23 cellular contexts compared by ENCODE assay signal in the genomic region with DNA sequence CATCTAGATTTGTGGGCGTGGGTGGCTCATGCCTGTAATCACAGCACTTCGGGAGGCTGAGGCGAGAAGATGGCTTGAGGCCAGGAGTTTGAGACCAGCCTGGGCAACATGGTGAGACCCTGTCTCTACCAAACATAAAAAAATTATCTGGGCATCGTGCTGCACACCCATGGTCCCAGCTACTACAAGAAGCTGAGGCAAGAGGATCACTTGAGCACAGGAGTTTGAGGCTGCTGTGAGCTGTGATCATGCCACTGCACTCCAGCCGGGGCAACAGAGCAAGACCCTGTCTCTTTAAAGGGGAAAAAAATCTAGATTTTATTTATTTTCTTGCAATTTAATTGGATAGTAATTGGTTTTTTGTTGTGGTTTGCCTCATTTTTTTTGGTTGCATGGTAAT. TPM values are rescaled to one million over a fixed set of nuclear protein-coding genes. Genes with fewer than 3 reads are reported as not detected.
DNase-seq lines count a peak whose midpoint lies in the region; ATAC-seq, FAIRE-seq and TF ChIP-seq lines count a peak whose summit lies in the region.
"Had no signal": no experiment of that assay in that cellular context is flagged by ENCODE, and none has a peak within 500 bp of the region (broad histone marks: within the 10 kb centered on the region; RNA-seq: fewer than 3 reads in every experiment).

No MANE protein-coding gene starts in this region.

- H3K27ac ChIP-seq in left ventricle myocardium inferior (replicated peaks) = peak overlapping the region; percentile 62
- H3K27ac ChIP-seq in right cardiac atrium (ENCODE audit: low read length) = no peak overlapping the region
- H3K27ac ChIP-seq in VCaP = peak overlapping the region; percentile 51; the same call in 1 of the 2 replicates
- no peak overlapping the region for H3K27ac ChIP-seq in K562 (ENCODE audit: extremely low read depth, low read depth, low read length)
- H3K27ac ChIP-seq in stomach smooth muscle (ENCODE audit: low read length) = peak overlapping the region; percentile 60
- no peak overlapping the region for H3K27ac ChIP-seq in naive thymus-derived CD4-positive, alpha-beta T cell (ENCODE audit: low read depth, low read length)
- H3K27ac ChIP-seq: 22Rv1, BLaER1, C4-2B had no signal

- H3K27ac Mint-ChIP-seq in naive thymus-derived CD4-positive, alpha-beta T cell = no peak overlapping the region
- H3K27ac Mint-ChIP-seq: GM23338, H9, HFFc6 had no signal

- no peaks in the 10 kb centered on the region for H3K9me1 ChIP-seq in K562 (ENCODE audit: control insufficient read depth, insufficient read depth, low read length)

- H3K27me3 ChIP-seq in left ventricle myocardium inferior (ENCODE audit: low read depth) = no peaks in the 10 kb centered on the region
- no peaks in the 10 kb centered on the region for H3K27me3 ChIP-seq in right cardiac atrium (ENCODE audit: control insufficient read depth, insufficient read depth)
- no peaks in the 10 kb centered on the region for H3K27me3 ChIP-seq in K562 (ENCODE audit: control insufficient read depth in 2 of 2, insufficient read depth in 2 of 2, low read length in 2 of 2)
- H3K27me3 ChIP-seq in stomach smooth muscle (ENCODE audit: control insufficient read depth in 1 of 2, insufficient read depth in 2 of 2, low read length in 2 of 2) = no peaks in the 10 kb centered on the region
- no peaks in the 10 kb centered on the region for H3K27me3 ChIP-seq in naive thymus-derived CD4-positive, alpha-beta T cell (ENCODE audit: control insufficient read depth in 2 of 2, insufficient read depth in 2 of 2, low read length in 2 of 2)
- H3K27me3 ChIP-seq: BLaER1 had no signal

- H3K79me2 ChIP-seq in K562 (ENCODE audit: control insufficient read depth, insufficient read depth, low read length) = no peaks in the 10 kb centered on the region

- no peak overlapping the region for H3K9ac ChIP-seq in K562 (ENCODE audit: insufficient read depth in 1 of 2, low read depth in 2 of 2, low read length in 2 of 2)
- H3K9ac ChIP-seq in stomach smooth muscle (ENCODE audit: low read length in 2 of 2) = no peak overlapping the region
- H3K9ac ChIP-seq: BLaER1 had no signal

- TF ChIP-seq RAD21 in K562 (CRISPR knock-in tag; conservative IDR thresholded peaks at IDR 0.05 in 1 of 2, IDR thresholded peaks at IDR 0.05 in 1 of 2) = no peak

- no peak overlapping the region for H3K4me2 ChIP-seq in K562 (ENCODE audit: insufficient read depth, low read length)
- H3K4me2 ChIP-seq: BLaER1, GM23338 had no signal

- POLR2A ChIA-PET in K562 (lab: Yijun Ruan, JAX) = no interaction called here
- POLR2A ChIA-PET in naive thymus-derived CD4-positive, alpha-beta T cell (lab: Charles Lee) = no interaction called here

- no peaks in the 10 kb centered on the region for H3K9me3 Mint-ChIP-seq in naive thymus-derived CD4-positive, alpha-beta T cell
- H3K9me3 Mint-ChIP-seq: CD4-positive, CD25-positive, alpha-beta regulatory T cell; CD8-positive, alpha-beta T cell; GM23338; H9; HFFc6 had no signal

- H3K36me3 Mint-ChIP-seq in naive thymus-derived CD4-positive, alpha-beta T cell = peaks cover 7 to 62% (median 26%) of the 10 kb centered on the region in 5 donors

- H3K9me3 ChIP-seq in left ventricle myocardium inferior (replicated peaks) (no peaks in the 10 kb centered on the region), right cardiac atrium (ENCODE audit: control insufficient read depth, low read length) (no peaks in the 10 kb centered on the region), K562 (replicated peaks; ENCODE audit: control insufficient read depth, insufficient read depth, low read depth, low read length) (no peaks in the 10 kb centered on the region), stomach smooth muscle (ENCODE audit: control insufficient read depth in 2 of 2, low read length in 2 of 2) (no peaks in the 10 kb centered on the region)
- H3K9me3 ChIP-seq in naive thymus-derived CD4-positive, alpha-beta T cell (ENCODE audit: control insufficient read depth in 2 of 3, low read length in 3 of 3) = no peaks in the 10 kb centered on the region
- H3K9me3 ChIP-seq: BLaER1, Caco-2 had no signal

- no peak overlapping the region for H3K4me3 ChIP-seq in left ventricle myocardium inferior
- no peak overlapping the region for H3K4me3 ChIP-seq in right cardiac atrium (ENCODE audit: low read length)
- H3K4me3 ChIP-seq in K562 = no peak overlapping the region
- H3K4me3 ChIP-seq in stomach smooth muscle (ENCODE audit: low read length in 2 of 2) = no peak overlapping the region
- H3K4me3 ChIP-seq in naive thymus-derived CD4-positive, alpha-beta T cell (ENCODE audit: low read length) = no peak overlapping the region
- H3K4me3 ChIP-seq: BLaER1, GM23338 had no signal

- BruUV-seq in K562 (replicated peaks; lab: Mats Ljungman, UMichigan) = no TSS peak

- no peaks in the 10 kb centered on the region for H3K27me3 Mint-ChIP-seq in naive thymus-derived CD4-positive, alpha-beta T cell
- H3K27me3 Mint-ChIP-seq: B cell; CD4-positive, CD25-positive, alpha-beta regulatory T cell had no signal

- TF ChIP-seq EP300 in K562 (IDR thresholded peaks at IDR 0.05; ENCODE audit: low read length) = no peak

- in situ Hi-C loops in K562 (cut with MboI) = no loop called here

- H4K20me1 ChIP-seq in K562 (replicated peaks; ENCODE audit: control insufficient read depth, insufficient read depth, low read length) = no peaks in the 10 kb centered on the region
- H4K20me1 ChIP-seq: BLaER1 had no signal

- CTCF ChIA-PET in K562 (lab: Yijun Ruan, JAX; ENCODE audit: low intra/inter-chr PET ratio) = no interaction called here
- CTCF ChIA-PET in naive thymus-derived CD4-positive, alpha-beta T cell (lab: Charles Lee) = no interaction called here

- H3K4me3 Mint-ChIP-seq in naive thymus-derived CD4-positive, alpha-beta T cell = no peak overlapping the region
- H3K4me3 Mint-ChIP-seq: B cell; CD4-positive, CD25-positive, alpha-beta regulatory T cell; GM23338; H9; HFFc6 had no signal

- DNase-seq in left ventricle myocardium inferior = no peak
- no peak for DNase-seq in right cardiac atrium
- no peak for DNase-seq in K562 (ENCODE audit: extremely low read depth in 1 of 4, low spot score in 3 of 4)
- DNase-seq in OCI-M1 (lab: John Stamatoyannopoulos, UW) = no peak
- DNase-seq in dermis blood vessel endothelial cell = no peak
- no peak for DNase-seq in naive thymus-derived CD4-positive, alpha-beta T cell
- DNase-seq: Caco-2; CD8-positive, alpha-beta T cell; DMS153; DND-41; H9; HFFc6 had no signal

- WGBS in right cardiac atrium = 90% methylated on average over 5 of the region's 5 CpGs
- 80% methylated on average over 5 of the region's 5 CpGs for WGBS in K562 (ENCODE audit: insufficient coverage, low coverage, missing lambda C conversion rate)

- no peak for TF ChIP-seq CTCF in left ventricle myocardium inferior (IDR thresholded peaks at IDR 0.05; ENCODE audit: borderline replicate concordance)
- TF ChIP-seq CTCF in VCaP (conservative IDR thresholded peaks at IDR 0.05) = no peak
- TF ChIP-seq CTCF in K562 (IDR thresholded peaks at IDR 0.05 in 2 of 3, conservative IDR thresholded peaks at IDR 0.05 in 1 of 3; ENCODE audit: insufficient read depth in 2 of 3, low read depth in 1 of 3, low read length in 3 of 3) = no peak

- H3K36me3 ChIP-seq in left ventricle myocardium inferior (peaks cover 45% of the 10 kb centered on the region), K562 (ENCODE audit: control insufficient read depth, insufficient read depth, low read length) (peaks cover 34% of the 10 kb centered on the region; the same call in 1 of the 3 replicates), stomach smooth muscle (ENCODE audit: control insufficient read depth in 2 of 2, insufficient read depth in 2 of 2, low read length in 2 of 2) (peaks cover 11 to 23% of the 10 kb centered on the region in 2 donors)
- peaks cover 0 to 21% (median 11%) of the 10 kb centered on the region in 3 experiments for H3K36me3 ChIP-seq in naive thymus-derived CD4-positive, alpha-beta T cell (ENCODE audit: control insufficient read depth in 2 of 3, insufficient read depth in 3 of 3, low read length in 3 of 3)

- no peak for TF ChIP-seq POLR2A in K562 (conservative IDR thresholded peaks at IDR 0.05)

- no peak for ATAC-seq in right cardiac atrium
- ATAC-seq in K562 = no peak
- no peak for ATAC-seq in naive thymus-derived CD4-positive, alpha-beta T cell
- ATAC-seq: GM23338, HCT116 had no signal

- H2AFZ ChIP-seq in K562 (ENCODE audit: low read depth, low read length) = no peak overlapping the region
- H2AFZ ChIP-seq: GM23338 had no signal

- no peak for FAIRE-seq in K562 (lab: Jason Lieb, UNC)
- FAIRE-seq: A204.1, G401.6 had no signal

- H3K4me1 ChIP-seq in left ventricle myocardium inferior = no peaks in the 10 kb centered on the region
- H3K4me1 ChIP-seq in right cardiac atrium (ENCODE audit: control insufficient read depth, insufficient read depth, low read length) = peaks cover 2% of the 10 kb centered on the region
- no peaks in the 10 kb centered on the region for H3K4me1 ChIP-seq in K562 (replicated peaks in 1 of 2; ENCODE audit: control insufficient read depth in 2 of 2, insufficient read depth in 2 of 2, low read length in 2 of 2)
- peaks cover 18% of the 10 kb centered on the region for H3K4me1 ChIP-seq in stomach smooth muscle (ENCODE audit: control insufficient read depth, insufficient read depth, low read length)
- H3K4me1 ChIP-seq in naive thymus-derived CD4-positive, alpha-beta T cell (ENCODE audit: control insufficient read depth in 2 of 2, insufficient read depth in 2 of 2, low read length in 2 of 2) = no peaks in the 10 kb centered on the region
- H3K4me1 ChIP-seq: Caco-2 had no signal

- H3K4me1 Mint-ChIP-seq in naive thymus-derived CD4-positive, alpha-beta T cell = peaks cover 0 to 15% (median 4%) of the 10 kb centered on the region in 7 donors

- intact Hi-C loops in left ventricle myocardium inferior (cut with micrococcal nuclease) (no loop called here), right cardiac atrium (cut with DNase I) (no loop called here), K562 (cut with micrococcal nuclease) (no loop called here)
- intact Hi-C loops in naive thymus-derived CD4-positive, alpha-beta T cell (cut with micrococcal nuclease) = loop anchor here in 1 of 2 donors (10.0 kb wide), 1 partner anchor 54 kb away; the partner anchor contains the start of gene DEK

RNA-seq across cellular contexts. Expression of gene DEK, which starts 53.6 kb away (rescaled TPM):
- total RNA-seq in left ventricle myocardium inferior = 54.0 TPM
- 10 to 100 TPM; 82.5 to 97.9 (median 89.1) TPM for total RNA-seq in right cardiac atrium
- 49.9 TPM for polyA plus RNA-seq in right cardiac atrium
- total RNA-seq in K562 (2011; cell fraction: chromatin; rRNA removed; ENCODE audit: low replicate concordance) = 21.2 and 110 TPM in 2 replicates
- 20.5 and 22.8 TPM in 2 replicates for total RNA-seq in K562 (2011; cell fraction: nucleolus; rRNA removed)
- total RNA-seq in K562 (2011; cell fraction: nucleoplasm; rRNA removed) = 31.5 and 48.7 TPM in 2 replicates
- 284 and 338 TPM in 2 replicates for total RNA-seq in K562 (2014; rRNA removed)
- 239 and 276 TPM in 2 replicates for total RNA-seq in K562 (2014; rRNA removed; fragmentation: Illumina TruSeq; extraction: Trizol)
- total RNA-seq in K562 (2015; rRNA removed; fragmentation: Illumina TruSeq; extraction: Trizol) = 293 and 306 TPM in 2 replicates
- total RNA-seq in K562 (2021) = 171 and 181 TPM in 2 replicates
- 104 and 155 TPM in 2 replicates for polyA plus RNA-seq in K562 (2011; rRNA removed)
- 17.2 and 34.6 TPM in 2 replicates for polyA plus RNA-seq in K562 (2011; cell fraction: cytosol; rRNA removed)
- 25.4 and 30.2 TPM in 2 replicates for polyA plus RNA-seq in K562 (2011; cell fraction: nucleus; rRNA removed)
- 131 and 141 TPM in 2 replicates for polyA plus RNA-seq in K562 (2012)
- polyA plus RNA-seq in K562 (2014; fragmentation: Illumina TruSeq; extraction: Trizol) = 205 and 279 TPM in 2 replicates
- 10 to 100 TPM; 82.3 to 87.3 TPM for polyA plus RNA-seq in K562 (2014; fragmentation: Nextera tagmentation; extraction: Ambion mirVana)
- polyA plus RNA-seq in K562 (2014; rRNA removed) = 160 and 184 TPM in 2 replicates
- polyA minus RNA-seq in K562 (2011; rRNA and poly(A)+ RNA removed) = 72.9 and 76.0 TPM in 2 replicates
- 70.9 and 74.1 TPM in 2 replicates for polyA minus RNA-seq in K562 (2011; cell fraction: cytosol; rRNA and poly(A)+ RNA removed)
- 34.7 and 48.3 TPM in 2 replicates for polyA minus RNA-seq in K562 (2011; cell fraction: nucleus; rRNA and poly(A)+ RNA removed)
- 122 and 136 TPM in 2 replicates for total RNA-seq in dermis blood vessel endothelial cell
- total RNA-seq in naive thymus-derived CD4-positive, alpha-beta T cell = 100 to 1,000 TPM in 3 of 5 experiments, 10 to 100 TPM in 2; 49.6 to 174 (median 101) TPM
- 10 to 100 TPM; 41.6 to 51.6 TPM for polyA plus RNA-seq in naive thymus-derived CD4-positive, alpha-beta T cell

RNA-seq across cellular contexts. Expression of gene KDM1B, which starts 55.5 kb away (rescaled TPM):
- 14.3 TPM for total RNA-seq in left ventricle myocardium inferior
- total RNA-seq in right cardiac atrium = 10 to 100 TPM in 3 of 4 donors, 1 to 10 TPM in 1; 9.8 to 14.9 (median 14.6) TPM
- 4.0 TPM for polyA plus RNA-seq in right cardiac atrium
- total RNA-seq in K562 (2011; cell fraction: chromatin; rRNA removed; ENCODE audit: low replicate concordance) = 27.5 and 41.4 TPM in 2 replicates
- total RNA-seq in K562 (2011; cell fraction: nucleolus; rRNA removed) = 13.7 and 14.7 TPM in 2 replicates
- 23.5 and 27.9 TPM in 2 replicates for total RNA-seq in K562 (2011; cell fraction: nucleoplasm; rRNA removed)
- 24.6 and 29.1 TPM in 2 replicates for total RNA-seq in K562 (2014; rRNA removed)
- 35.1 and 36.3 TPM in 2 replicates for total RNA-seq in K562 (2014; rRNA removed; fragmentation: Illumina TruSeq; extraction: Trizol)
- 37.5 and 38.7 TPM in 2 replicates for total RNA-seq in K562 (2015; rRNA removed; fragmentation: Illumina TruSeq; extraction: Trizol)
- 43.0 and 47.4 TPM in 2 replicates for total RNA-seq in K562 (2021)
- 40.5 and 58.9 TPM in 2 replicates for polyA plus RNA-seq in K562 (2011; rRNA removed)
- polyA plus RNA-seq in K562 (2011; cell fraction: cytosol; rRNA removed) = 32.8 and 37.0 TPM in 2 replicates
- polyA plus RNA-seq in K562 (2011; cell fraction: nucleus; rRNA removed) = 20.4 and 20.6 TPM in 2 replicates
- polyA plus RNA-seq in K562 (2012) = 40.5 and 40.6 TPM in 2 replicates
- 34.9 and 46.1 TPM in 2 replicates for polyA plus RNA-seq in K562 (2014; fragmentation: Illumina TruSeq; extraction: Trizol)
- polyA plus RNA-seq in K562 (2014; fragmentation: Nextera tagmentation; extraction: Ambion mirVana) = 1 to 10 TPM; 1.4 to 1.7 TPM
- polyA plus RNA-seq in K562 (2014; rRNA removed) = 29.0 and 33.8 TPM in 2 replicates
- polyA minus RNA-seq in K562 (2011; rRNA and poly(A)+ RNA removed) = 92.3 and 93.1 TPM in 2 replicates
- polyA minus RNA-seq in K562 (2011; cell fraction: cytosol; rRNA and poly(A)+ RNA removed) = 33.8 and 36.1 TPM in 2 replicates
- polyA minus RNA-seq in K562 (2011; cell fraction: nucleus; rRNA and poly(A)+ RNA removed) = 13.2 and 20.1 TPM in 2 replicates
- total RNA-seq in dermis blood vessel endothelial cell = 9.7 and 14.8 TPM in 2 replicates
- total RNA-seq in naive thymus-derived CD4-positive, alpha-beta T cell = 10 to 100 TPM in 3 of 5 experiments, 1 to 10 TPM in 2; 7.3 to 25.4 (median 12.5) TPM
- 1 to 10 TPM; 1.3 to 3.4 TPM for polyA plus RNA-seq in naive thymus-derived CD4-positive, alpha-beta T cell

RNA-seq across cellular contexts. Expression of gene TPMT, which starts 55.8 kb away (rescaled TPM):
- total RNA-seq in left ventricle myocardium inferior (14.1 TPM), right cardiac atrium (10 to 100 TPM; 12.3 to 16.5 (median 13.5) TPM), K562 (2014; rRNA removed) (26.1 and 26.2 TPM in 2 replicates), K562 (2014; rRNA removed; fragmentation: Illumina TruSeq; extraction: Trizol) (48.0 and 52.2 TPM in 2 replicates), K562 (2015; rRNA removed; fragmentation: Illumina TruSeq; extraction: Trizol) (43.7 and 46.5 TPM in 2 replicates), K562 (2021) (24.2 and 24.5 TPM in 2 replicates), dermis blood vessel endothelial cell (10.7 and 17.7 TPM in 2 replicates)
- polyA plus RNA-seq in right cardiac atrium (18.1 TPM), K562 (2011; rRNA removed) (42.7 and 67.4 TPM in 2 replicates), K562 (2014; fragmentation: Illumina TruSeq; extraction: Trizol) (41.6 and 51.6 TPM in 2 replicates), K562 (2014; fragmentation: Nextera tagmentation; extraction: Ambion mirVana) (10 to 100 TPM; 43.8 to 48.0 TPM), K562 (2014; rRNA removed) (35.9 and 42.6 TPM in 2 replicates)
- total RNA-seq in K562 (2011; cell fraction: chromatin; rRNA removed; ENCODE audit: low replicate concordance) = 8.8 and 14.9 TPM in 2 replicates
- 6.3 and 6.7 TPM in 2 replicates for total RNA-seq in K562 (2011; cell fraction: nucleolus; rRNA removed)
- 9.2 and 12.9 TPM in 2 replicates for total RNA-seq in K562 (2011; cell fraction: nucleoplasm; rRNA removed)
- polyA plus RNA-seq in K562 (2011; cell fraction: cytosol; rRNA removed) = 20.1 and 30.5 TPM in 2 replicates
- 5.7 and 9.6 TPM in 2 replicates for polyA plus RNA-seq in K562 (2011; cell fraction: nucleus; rRNA removed)
- 36.9 and 50.3 TPM in 2 replicates for polyA plus RNA-seq in K562 (2012)
- polyA minus RNA-seq in K562 (2011; rRNA and poly(A)+ RNA removed) = 41.8 and 46.2 TPM in 2 replicates
- polyA minus RNA-seq in K562 (2011; cell fraction: cytosol; rRNA and poly(A)+ RNA removed) = 7.1 and 14.4 TPM in 2 replicates
- 3.6 and 6.4 TPM in 2 replicates for polyA minus RNA-seq in K562 (2011; cell fraction: nucleus; rRNA and poly(A)+ RNA removed)
- 1 to 10 TPM; 2.9 to 6.1 (median 5.0) TPM for total RNA-seq in naive thymus-derived CD4-positive, alpha-beta T cell
- 10 to 100 TPM in 1 of 2 donors, 1 to 10 TPM in 1; 9.5 to 13.1 TPM for polyA plus RNA-seq in naive thymus-derived CD4-positive, alpha-beta T cell

Comparison
In these comparisons a context has a peak if more than half of its experiments do, and no peak if none do; other contexts are left out.
1. H3K27ac ChIP-seq: peak in left ventricle myocardium inferior (single experiment), VCaP (single experiment) and stomach smooth muscle (single experiment); none in right cardiac atrium (single experiment), K562 (single experiment) and naive thymus-derived CD4-positive, alpha-beta T cell (single experiment).